Comparison of ENCODE assay signal across 8 cellular contexts in genomic region chr7:151080522-151081169, GRCh38. TPM values are rescaled to one million over a fixed set of nuclear protein-coding genes. Genes with fewer than 3 reads are reported as not detected.
A peak's percentile ranks its signal among the peaks of the same experiment; 100 is the strongest.
DNase-seq lines count a peak whose midpoint lies in the region; ATAC-seq and TF ChIP-seq lines count a peak whose summit lies in the region.

A gene with protein sequence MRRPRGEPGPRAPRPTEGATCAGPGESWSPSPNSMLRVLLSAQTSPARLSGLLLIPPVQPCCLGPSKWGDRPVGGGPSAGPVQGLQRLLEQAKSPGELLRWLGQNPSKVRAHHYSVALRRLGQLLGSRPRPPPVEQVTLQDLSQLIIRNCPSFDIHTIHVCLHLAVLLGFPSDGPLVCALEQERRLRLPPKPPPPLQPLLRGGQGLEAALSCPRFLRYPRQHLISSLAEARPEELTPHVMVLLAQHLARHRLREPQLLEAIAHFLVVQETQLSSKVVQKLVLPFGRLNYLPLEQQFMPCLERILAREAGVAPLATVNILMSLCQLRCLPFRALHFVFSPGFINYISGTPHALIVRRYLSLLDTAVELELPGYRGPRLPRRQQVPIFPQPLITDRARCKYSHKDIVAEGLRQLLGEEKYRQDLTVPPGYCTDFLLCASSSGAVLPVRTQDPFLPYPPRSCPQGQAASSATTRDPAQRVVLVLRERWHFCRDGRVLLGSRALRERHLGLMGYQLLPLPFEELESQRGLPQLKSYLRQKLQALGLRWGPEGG (minus strand): TSS chr7:151080809. CDS start chr7:151080766, 43 bp downstream.

- peaks cover 3% of the 10 kb centered on the region for H3K27me3 Mint-ChIP-seq in HFFc6 (ENCODE audit: insufficient read depth)

- peak; percentile 85 for ATAC-seq in SK-N-SH treated with all-trans-retinoic acid at 6 μM for 48 hours
- ATAC-seq in omental fat pad (ENCODE audit: low FRiP score), result peak; percentile 86

- TF ChIP-seq CTCF in HFFc6 (IDR thresholded peaks at IDR 0.05), result no peak
- no peak for TF ChIP-seq CTCF in omental fat pad (IDR thresholded peaks at IDR 0.05)

- peak; percentile 84 for DNase-seq in GM04504 (ENCODE audit: low read depth)
- peak; percentile 91 for DNase-seq in HFFc6
- DNase-seq in NCI-H1092 (lab: John Stamatoyannopoulos, UW), result peak; percentile 91
- DNase-seq in activated naive CD4-positive, alpha-beta T cell treated with anti-CD3 and anti-CD28 coated beads, Interleukin-2, amount 50 U/mL, for 16 hours, result peak; percentile 91
- DNase-seq in globus pallidus (ENCODE audit: low spot score), result peak; percentile 94
- DNase-seq in omental fat pad (ENCODE audit: low spot score), result peak; percentile 51

- H3K9me3 Mint-ChIP-seq in HFFc6, result no peaks in the 10 kb centered on the region

- H3K4me1 Mint-ChIP-seq in HFFc6 (ENCODE audit: low read depth), result peaks cover 51% of the 10 kb centered on the region

- peak within 1 kb of the TSS; percentile 90 for H3K4me3 Mint-ChIP-seq in HFFc6

- peak within 1 kb of the TSS; percentile 84 for H3K27ac ChIP-seq in temporal lobe (ENCODE audit: low read depth, low read length)

- peak within 1 kb of the TSS; percentile 83 for H3K27ac Mint-ChIP-seq in HFFc6

- peaks cover 12% of the 10 kb centered on the region; the same call in 1 of the 2 replicates for H3K36me3 Mint-ChIP-seq in HFFc6 (ENCODE audit: low read depth)

TF ChIP-seq in SK-N-SH treated with all-trans-retinoic acid at 6 μM for 48 hours, 23 proteins besides CTCF, POLR2A, EP300 and RAD21:
- TF ChIP-seq ZNF70 (CRISPR knock-in tag; IDR thresholded peaks at IDR 0.05) (no peak), ISL1 (CRISPR knock-in tag; IDR thresholded peaks at IDR 0.05) (no peak), PATZ1 (CRISPR knock-in tag; IDR thresholded peaks at IDR 0.05; ENCODE audit: borderline replicate concordance) (peak; percentile 78), BACH2 (CRISPR knock-in tag; IDR thresholded peaks at IDR 0.05; ENCODE audit: borderline replicate concordance) (no peak), ZC3H10 (CRISPR knock-in tag; IDR thresholded peaks at IDR 0.05) (no peak), GLIS3 (CRISPR knock-in tag; IDR thresholded peaks at IDR 0.05) (peak; percentile 6; the same call in 1 of the 2 replicates), TCF4 (CRISPR knock-in tag; IDR thresholded peaks at IDR 0.05; ENCODE audit: borderline replicate concordance) (no peak), PPARA (CRISPR knock-in tag; IDR thresholded peaks at IDR 0.05; ENCODE audit: borderline replicate concordance) (no peak), TSHZ2 (CRISPR knock-in tag; IDR thresholded peaks at IDR 0.05) (no peak), ZFP3 (CRISPR knock-in tag; IDR thresholded peaks at IDR 0.05) (no peak), OSR1 (CRISPR knock-in tag; IDR thresholded peaks at IDR 0.05) (no peak), ESRRG (CRISPR knock-in tag; IDR thresholded peaks at IDR 0.05) (no peak)
- TF ChIP-seq, protein P1, sequence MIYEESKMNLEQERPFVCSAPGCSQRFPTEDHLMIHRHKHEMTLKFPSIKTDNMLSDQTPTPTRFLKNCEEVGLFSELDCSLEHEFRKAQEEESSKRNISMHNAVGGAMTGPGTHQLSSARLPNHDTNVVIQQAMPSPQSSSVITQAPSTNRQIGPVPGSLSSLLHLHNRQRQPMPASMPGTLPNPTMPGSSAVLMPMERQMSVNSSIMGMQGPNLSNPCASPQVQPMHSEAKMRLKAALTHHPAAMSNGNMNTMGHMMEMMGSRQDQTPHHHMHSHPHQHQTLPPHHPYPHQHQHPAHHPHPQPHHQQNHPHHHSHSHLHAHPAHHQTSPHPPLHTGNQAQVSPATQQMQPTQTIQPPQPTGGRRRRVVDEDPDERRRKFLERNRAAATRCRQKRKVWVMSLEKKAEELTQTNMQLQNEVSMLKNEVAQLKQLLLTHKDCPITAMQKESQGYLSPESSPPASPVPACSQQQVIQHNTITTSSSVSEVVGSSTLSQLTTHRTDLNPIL (CRISPR knock-in tag; IDR thresholded peaks at IDR 0.05; ENCODE audit: low read depth), result no peak

RNA-seq across cellular contexts. Expression of the gene that starts here (rescaled TPM):
- total RNA-seq in HFFc6 (2021; fragmentation: NEBNext Ultra II Directional; extraction: Animal tissue kit (Norgen Biotek cat#: 25700)), result 10 to 100 TPM; 83.8 to 97.0 (median 92.4) TPM
- total RNA-seq in omental fat pad (10 to 100 TPM; 44.0 to 67.6 (median 51.6) TPM), temporal lobe (24.6 TPM)

Comparison
In these comparisons a context has a peak if more than half of its experiments do, and no peak if none do; other contexts are left out.
1. Peak in every context shown above with its lines: DNase-seq, ATAC-seq and H3K27ac ChIP-seq.